Comparison of ENCODE assay signal across 17 cellular contexts in genomic region chr5:152329896-152330295, GRCh38.
DNase-seq lines count a peak whose midpoint lies in the region; ATAC-seq and TF ChIP-seq lines count a peak whose summit lies in the region.
"Had no signal": no experiment of that assay in that cellular context is flagged by ENCODE, and none has a peak within 500 bp of the region (broad histone marks: within the 10 kb centered on the region; RNA-seq: fewer than 3 reads in every experiment).

No MANE protein-coding gene starts in this region.

- CTCF ChIA-PET in activated CD4-positive, alpha-beta memory T cell treated with anti-CD3 and anti-CD28 coated beads, Interleukin-2, amount 10 ng/mL, durations not matched to agents 7 days and 5 days (lab: Charles Lee), result interaction anchor here (1.5 kb wide), 1 partner anchor 19 kb away, joined by 3 read pairs; no protein-coding TSS in a partner anchor
- CTCF ChIA-PET in PC-9 (lab: Charles Lee), result interaction anchor here (0.6 kb wide), 1 partner anchor 541 kb away, joined by 3 read pairs; no protein-coding TSS in a partner anchor

- no peak for TF ChIP-seq CTCF in PC-9 (conservative IDR thresholded peaks at IDR 0.05)

- no peaks in the 10 kb centered on the region for H3K27me3 ChIP-seq in right cardiac atrium (ENCODE audit: control insufficient read depth, insufficient read depth)
- no peaks in the 10 kb centered on the region for H3K27me3 ChIP-seq in PC-9 (ENCODE audit: insufficient read depth, low read depth)
- H3K27me3 ChIP-seq: Peyer's patch had no signal

- H3K4me1 ChIP-seq in right cardiac atrium (ENCODE audit: control insufficient read depth, insufficient read depth, low read length) (no peaks in the 10 kb centered on the region), PC-9 (replicated peaks; ENCODE audit: insufficient read depth) (no peaks in the 10 kb centered on the region)
- H3K4me1 ChIP-seq: Peyer's patch had no signal

- no peaks in the 10 kb centered on the region for H3K9me2 ChIP-seq in PC-9 (ENCODE audit: insufficient read depth)
- H3K9me2 ChIP-seq: SK-N-SH had no signal

- no peaks in the 10 kb centered on the region for H3K36me3 ChIP-seq in PC-9 (ENCODE audit: low read depth)
- H3K36me3 ChIP-seq: Peyer's patch had no signal

- ATAC-seq in right cardiac atrium, result peak in 1 of 2 donors; percentile 18
- ATAC-seq: K562 had no signal

- H4K20me1 ChIP-seq in PC-9 (ENCODE audit: insufficient read depth), result no peaks in the 10 kb centered on the region

- H3K27ac ChIP-seq in right cardiac atrium (ENCODE audit: low read length), result peak overlapping the region; percentile 80
- no peak overlapping the region for H3K27ac ChIP-seq in PC-9
- H3K27ac ChIP-seq: 22Rv1, C4-2B, Peyer's patch had no signal

- H3K27me3 Mint-ChIP-seq in activated CD4-positive, alpha-beta memory T cell treated with anti-CD3 and anti-CD28 coated beads, Interleukin-2, amount 10 ng/mL, durations not matched to agents 7 days and 5 days, result no peaks in the 10 kb centered on the region

- H3K9me3 Mint-ChIP-seq in activated CD4-positive, alpha-beta memory T cell treated with anti-CD3 and anti-CD28 coated beads, Interleukin-2, amount 10 ng/mL, durations not matched to agents 7 days and 5 days, result no peaks in the 10 kb centered on the region

- no peak overlapping the region for H3K4me3 Mint-ChIP-seq in activated CD4-positive, alpha-beta memory T cell treated with anti-CD3 and anti-CD28 coated beads, Interleukin-2, amount 10 ng/mL, durations not matched to agents 7 days and 5 days
- H3K4me3 Mint-ChIP-seq: HFFc6 had no signal

- H3K4me3 ChIP-seq in right cardiac atrium (ENCODE audit: low read length) (no peak overlapping the region), PC-9 (no peak overlapping the region)
- H3K4me3 ChIP-seq: K562, Peyer's patch had no signal

- no peaks in the 10 kb centered on the region for H3K4me1 Mint-ChIP-seq in activated CD4-positive, alpha-beta memory T cell treated with anti-CD3 and anti-CD28 coated beads, Interleukin-2, amount 10 ng/mL, durations not matched to agents 7 days and 5 days

- H2AFZ ChIP-seq in PC-9, result no peak overlapping the region

- no peaks in the 10 kb centered on the region for H3K79me2 ChIP-seq in PC-9 (ENCODE audit: low read depth)

- BruUV-seq in PC-9 (replicated peaks; lab: Mats Ljungman, UMichigan), result no TSS peak

- no peaks in the 10 kb centered on the region for H3F3A ChIP-seq in PC-9 (ENCODE audit: insufficient read depth, low read depth)

- no peak overlapping the region for H3K27ac Mint-ChIP-seq in activated CD4-positive, alpha-beta memory T cell treated with anti-CD3 and anti-CD28 coated beads, Interleukin-2, amount 10 ng/mL, durations not matched to agents 7 days and 5 days
- H3K27ac Mint-ChIP-seq: HFFc6 had no signal

- 77% methylated on average over 3 of the region's 3 CpGs for WGBS in right cardiac atrium

- H3K36me3 Mint-ChIP-seq in activated CD4-positive, alpha-beta memory T cell treated with anti-CD3 and anti-CD28 coated beads, Interleukin-2, amount 10 ng/mL, durations not matched to agents 7 days and 5 days (ENCODE audit: low read depth), result no peaks in the 10 kb centered on the region

- DNase-seq in DMS53 (lab: John Stamatoyannopoulos, UW), result peak; percentile 38
- no peak for DNase-seq in DMS53 treated with DMSO at 0.1 percent for 48 hours (lab: John Stamatoyannopoulos, UW; ENCODE audit: unreplicated experiment)
- DNase-seq in NCI-H69 (lab: John Stamatoyannopoulos, UW), result peak; percentile 15
- DNase-seq in cerebellar cortex (ENCODE audit: low spot score), result peak; percentile 28
- DNase-seq in right cardiac atrium, result no peak
- DNase-seq in NCI-H2227 (lab: John Stamatoyannopoulos, UW; ENCODE audit: unreplicated experiment), result no peak
- DNase-seq in activated CD4-positive, alpha-beta memory T cell treated with anti-CD3 and anti-CD28 coated beads, Interleukin-2, amount 10 ng/mL, durations not matched to agents 7 days and 5 days, result no peak
- no peak for DNase-seq in PC-9
- DNase-seq: AML-193, DMS79 treated with DMSO at 0.1 percent for 48 hours, H7, HFFc6, Peyer's patch, SK-N-SH had no signal

- H3K4me2 ChIP-seq in PC-9, result no peak overlapping the region
- H3K4me2 ChIP-seq: SK-N-SH had no signal

- intact Hi-C loops in right cardiac atrium (cut with DNase I), result no loop called here
- intact Hi-C loops in PC-9 (cut with micrococcal nuclease; ENCODE audit: unreplicated experiment), result no loop called here

- POLR2A ChIA-PET in activated CD4-positive, alpha-beta memory T cell treated with anti-CD3 and anti-CD28 coated beads, Interleukin-2, amount 10 ng/mL, durations not matched to agents 7 days and 5 days (lab: Charles Lee), result no interaction called here
- POLR2A ChIA-PET in PC-9 (lab: Charles Lee; ENCODE audit: unreplicated experiment), result no interaction called here

- H3K9me3 ChIP-seq in right cardiac atrium (ENCODE audit: control insufficient read depth, low read length) (no peaks in the 10 kb centered on the region), PC-9 (ENCODE audit: insufficient read depth, low read depth) (no peaks in the 10 kb centered on the region)
- H3K9me3 ChIP-seq: Peyer's patch, SK-N-SH had no signal

Comparison
In these comparisons a context has a peak if more than half of its experiments do, and no peak if none do; other contexts are left out.
1. DNase-seq: peak in DMS53 (single experiment), NCI-H69 (single experiment) and cerebellar cortex (single experiment); none in DMS53 treated with DMSO at 0.1 percent for 48 hours (single experiment), right cardiac atrium (0 of 3), NCI-H2227 (single experiment), activated CD4-positive, alpha-beta memory T cell treated with anti-CD3 and anti-CD28 coated beads, Interleukin-2, amount 10 ng/mL, durations not matched to agents 7 days and 5 days (single experiment) and PC-9 (0 of 2).